1 cellular context compared by ENCODE assay signal in the genomic region with DNA sequence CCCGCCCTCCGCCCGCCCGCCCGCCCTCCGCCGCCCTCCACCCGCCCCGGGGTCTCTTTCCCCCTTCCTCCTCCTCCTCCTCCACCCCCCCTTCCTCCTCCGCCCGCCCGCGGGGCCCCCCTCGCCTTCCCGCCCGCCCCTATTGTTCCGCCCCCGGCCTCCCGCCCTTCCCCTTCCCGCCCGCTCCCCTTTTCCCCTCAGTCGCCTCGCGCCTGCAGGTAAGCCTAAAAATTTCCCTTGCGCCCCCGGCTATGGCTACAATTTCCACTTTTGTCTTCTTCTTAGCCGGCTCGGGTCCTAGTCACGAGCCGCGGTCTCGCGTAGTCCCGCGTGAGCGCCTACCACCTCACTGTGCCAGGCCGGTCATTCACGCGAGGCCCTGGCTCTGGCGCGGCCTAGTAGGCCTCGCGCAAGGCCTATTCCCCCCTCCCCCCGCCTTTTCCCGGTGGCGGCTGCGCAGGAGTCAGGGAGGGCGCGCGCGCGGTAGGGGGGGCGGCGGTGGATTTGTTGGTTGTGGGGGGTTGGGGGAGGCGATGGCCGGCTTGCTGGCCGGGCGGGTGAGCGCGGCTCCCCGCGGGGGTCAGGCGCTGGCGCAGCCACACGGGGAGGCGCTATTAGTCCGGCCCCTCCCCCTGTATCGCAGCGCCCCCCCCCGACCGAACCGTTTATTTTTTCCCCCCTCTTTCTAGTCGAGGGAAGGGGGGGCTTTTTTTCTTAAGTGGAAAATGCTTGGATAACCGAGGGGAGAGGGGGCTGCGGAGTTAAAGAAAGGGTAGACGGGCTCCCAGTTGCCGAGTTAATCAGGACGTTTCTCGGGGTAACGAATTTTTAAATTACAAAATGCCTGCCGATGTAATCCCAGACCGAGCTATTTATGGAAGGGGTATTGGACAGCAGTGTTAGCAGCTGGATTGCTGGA.
A peak's percentile ranks its signal among the peaks of the same experiment; 100 is the strongest.
TF ChIP-seq lines count a peak whose summit lies in the region.

No MANE protein-coding gene starts in this region.

TF ChIP-seq in HepG2, 621 proteins besides CTCF, POLR2A, EP300 and RAD21 (continued from another document and continues in another):
- TF ChIP-seq, protein P1, sequence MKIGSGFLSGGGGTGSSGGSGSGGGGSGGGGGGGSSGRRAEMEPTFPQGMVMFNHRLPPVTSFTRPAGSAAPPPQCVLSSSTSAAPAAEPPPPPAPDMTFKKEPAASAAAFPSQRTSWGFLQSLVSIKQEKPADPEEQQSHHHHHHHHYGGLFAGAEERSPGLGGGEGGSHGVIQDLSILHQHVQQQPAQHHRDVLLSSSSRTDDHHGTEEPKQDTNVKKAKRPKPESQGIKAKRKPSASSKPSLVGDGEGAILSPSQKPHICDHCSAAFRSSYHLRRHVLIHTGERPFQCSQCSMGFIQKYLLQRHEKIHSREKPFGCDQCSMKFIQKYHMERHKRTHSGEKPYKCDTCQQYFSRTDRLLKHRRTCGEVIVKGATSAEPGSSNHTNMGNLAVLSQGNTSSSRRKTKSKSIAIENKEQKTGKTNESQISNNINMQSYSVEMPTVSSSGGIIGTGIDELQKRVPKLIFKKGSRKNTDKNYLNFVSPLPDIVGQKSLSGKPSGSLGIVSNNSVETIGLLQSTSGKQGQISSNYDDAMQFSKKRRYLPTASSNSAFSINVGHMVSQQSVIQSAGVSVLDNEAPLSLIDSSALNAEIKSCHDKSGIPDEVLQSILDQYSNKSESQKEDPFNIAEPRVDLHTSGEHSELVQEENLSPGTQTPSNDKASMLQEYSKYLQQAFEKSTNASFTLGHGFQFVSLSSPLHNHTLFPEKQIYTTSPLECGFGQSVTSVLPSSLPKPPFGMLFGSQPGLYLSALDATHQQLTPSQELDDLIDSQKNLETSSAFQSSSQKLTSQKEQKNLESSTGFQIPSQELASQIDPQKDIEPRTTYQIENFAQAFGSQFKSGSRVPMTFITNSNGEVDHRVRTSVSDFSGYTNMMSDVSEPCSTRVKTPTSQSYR (CRISPR knock-in tag; IDR thresholded peaks at IDR 0.05; ENCODE audit: borderline replicate concordance) = peak; percentile 90
- TF ChIP-seq, protein P2, sequence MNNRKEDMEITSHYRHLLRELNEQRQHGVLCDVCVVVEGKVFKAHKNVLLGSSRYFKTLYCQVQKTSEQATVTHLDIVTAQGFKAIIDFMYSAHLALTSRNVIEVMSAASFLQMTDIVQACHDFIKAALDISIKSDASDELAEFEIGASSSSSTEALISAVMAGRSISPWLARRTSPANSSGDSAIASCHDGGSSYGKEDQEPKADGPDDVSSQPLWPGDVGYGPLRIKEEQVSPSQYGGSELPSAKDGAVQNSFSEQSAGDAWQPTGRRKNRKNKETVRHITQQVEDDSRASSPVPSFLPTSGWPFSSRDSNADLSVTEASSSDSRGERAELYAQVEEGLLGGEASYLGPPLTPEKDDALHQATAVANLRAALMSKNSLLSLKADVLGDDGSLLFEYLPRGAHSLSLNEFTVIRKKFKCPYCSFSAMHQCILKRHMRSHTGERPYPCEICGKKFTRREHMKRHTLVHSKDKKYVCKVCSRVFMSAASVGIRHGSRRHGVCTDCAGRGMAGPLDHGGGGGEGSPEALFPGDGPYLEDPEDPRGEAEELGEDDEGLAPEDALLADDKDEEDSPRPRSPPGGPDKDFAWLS (CRISPR knock-in tag; IDR thresholded peaks at IDR 0.05; ENCODE audit: borderline replicate concordance) = no peak
- 0 out of 2 replicates have a peak, but pooled peaks have one; percentile 36 for TF ChIP-seq ZNF788 (CRISPR knock-in tag; IDR thresholded peaks at IDR 0.05; ENCODE audit: borderline replicate concordance)
- TF ChIP-seq SMAD9 (CRISPR knock-in tag; IDR thresholded peaks at IDR 0.05) = no peak
- TF ChIP-seq, protein P3, sequence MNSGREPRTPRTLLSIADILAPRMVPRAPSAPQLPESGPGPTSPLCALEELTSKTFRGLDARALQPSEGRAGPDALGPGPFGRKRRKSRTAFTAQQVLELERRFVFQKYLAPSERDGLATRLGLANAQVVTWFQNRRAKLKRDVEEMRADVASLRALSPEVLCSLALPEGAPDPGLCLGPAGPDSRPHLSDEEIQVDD (CRISPR knock-in tag; IDR thresholded peaks at IDR 0.05; ENCODE audit: borderline replicate concordance) = no peak
- TF ChIP-seq, protein P4, sequence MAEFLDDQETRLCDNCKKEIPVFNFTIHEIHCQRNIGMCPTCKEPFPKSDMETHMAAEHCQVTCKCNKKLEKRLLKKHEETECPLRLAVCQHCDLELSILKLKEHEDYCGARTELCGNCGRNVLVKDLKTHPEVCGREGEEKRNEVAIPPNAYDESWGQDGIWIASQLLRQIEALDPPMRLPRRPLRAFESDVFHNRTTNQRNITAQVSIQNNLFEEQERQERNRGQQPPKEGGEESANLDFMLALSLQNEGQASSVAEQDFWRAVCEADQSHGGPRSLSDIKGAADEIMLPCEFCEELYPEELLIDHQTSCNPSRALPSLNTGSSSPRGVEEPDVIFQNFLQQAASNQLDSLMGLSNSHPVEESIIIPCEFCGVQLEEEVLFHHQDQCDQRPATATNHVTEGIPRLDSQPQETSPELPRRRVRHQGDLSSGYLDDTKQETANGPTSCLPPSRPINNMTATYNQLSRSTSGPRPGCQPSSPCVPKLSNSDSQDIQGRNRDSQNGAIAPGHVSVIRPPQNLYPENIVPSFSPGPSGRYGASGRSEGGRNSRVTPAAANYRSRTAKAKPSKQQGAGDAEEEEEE (CRISPR knock-in tag; IDR thresholded peaks at IDR 0.05; ENCODE audit: borderline replicate concordance) = no peak
- no peak; the same call in 1 of the 2 replicates for TF ChIP-seq KLF6 (CRISPR knock-in tag; IDR thresholded peaks at IDR 0.05)
- peak; percentile 78; the same call in 1 of the 2 replicates for TF ChIP-seq DMAP1 (CRISPR knock-in tag; IDR thresholded peaks at IDR 0.05)
- no peak for TF ChIP-seq HNF4G (IDR thresholded peaks at IDR 0.05; ENCODE audit: borderline replicate concordance, low read depth, low read length)
- TF ChIP-seq HNF4G (CRISPR knock-in tag; IDR thresholded peaks at IDR 0.05; ENCODE audit: borderline replicate concordance, low read depth) = no peak
- TF ChIP-seq, protein P5, sequence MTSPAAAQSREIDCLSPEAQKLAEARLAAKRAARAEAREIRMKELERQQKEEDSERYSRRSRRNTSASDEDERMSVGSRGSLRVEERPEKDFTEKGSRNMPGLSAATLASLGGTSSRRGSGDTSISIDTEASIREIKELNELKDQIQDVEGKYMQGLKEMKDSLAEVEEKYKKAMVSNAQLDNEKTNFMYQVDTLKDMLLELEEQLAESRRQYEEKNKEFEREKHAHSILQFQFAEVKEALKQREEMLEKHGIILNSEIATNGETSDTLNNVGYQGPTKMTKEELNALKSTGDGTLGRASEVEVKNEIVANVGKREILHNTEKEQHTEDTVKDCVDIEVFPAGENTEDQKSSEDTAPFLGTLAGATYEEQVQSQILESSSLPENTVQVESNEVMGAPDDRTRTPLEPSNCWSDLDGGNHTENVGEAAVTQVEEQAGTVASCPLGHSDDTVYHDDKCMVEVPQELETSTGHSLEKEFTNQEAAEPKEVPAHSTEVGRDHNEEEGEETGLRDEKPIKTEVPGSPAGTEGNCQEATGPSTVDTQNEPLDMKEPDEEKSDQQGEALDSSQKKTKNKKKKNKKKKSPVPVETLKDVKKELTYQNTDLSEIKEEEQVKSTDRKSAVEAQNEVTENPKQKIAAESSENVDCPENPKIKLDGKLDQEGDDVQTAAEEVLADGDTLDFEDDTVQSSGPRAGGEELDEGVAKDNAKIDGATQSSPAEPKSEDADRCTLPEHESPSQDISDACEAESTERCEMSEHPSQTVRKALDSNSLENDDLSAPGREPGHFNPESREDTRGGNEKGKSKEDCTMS (CRISPR knock-in tag; conservative IDR thresholded peaks at IDR 0.05) = no peak
- TF ChIP-seq EHMT2 (IDR thresholded peaks at IDR 0.05; ENCODE audit: borderline replicate concordance, low read depth, low read length) = no peak
- TF ChIP-seq, protein P6, sequence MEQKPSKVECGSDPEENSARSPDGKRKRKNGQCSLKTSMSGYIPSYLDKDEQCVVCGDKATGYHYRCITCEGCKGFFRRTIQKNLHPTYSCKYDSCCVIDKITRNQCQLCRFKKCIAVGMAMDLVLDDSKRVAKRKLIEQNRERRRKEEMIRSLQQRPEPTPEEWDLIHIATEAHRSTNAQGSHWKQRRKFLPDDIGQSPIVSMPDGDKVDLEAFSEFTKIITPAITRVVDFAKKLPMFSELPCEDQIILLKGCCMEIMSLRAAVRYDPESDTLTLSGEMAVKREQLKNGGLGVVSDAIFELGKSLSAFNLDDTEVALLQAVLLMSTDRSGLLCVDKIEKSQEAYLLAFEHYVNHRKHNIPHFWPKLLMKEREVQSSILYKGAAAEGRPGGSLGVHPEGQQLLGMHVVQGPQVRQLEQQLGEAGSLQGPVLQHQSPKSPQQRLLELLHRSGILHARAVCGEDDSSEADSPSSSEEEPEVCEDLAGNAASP (CRISPR knock-in tag; IDR thresholded peaks at IDR 0.05; ENCODE audit: borderline replicate concordance) = peak; percentile 36; the same call in 1 of the 2 replicates
- no peak for TF ChIP-seq ESRRA (CRISPR knock-in tag; IDR thresholded peaks at IDR 0.05; ENCODE audit: low read depth)
- TF ChIP-seq, protein P7, sequence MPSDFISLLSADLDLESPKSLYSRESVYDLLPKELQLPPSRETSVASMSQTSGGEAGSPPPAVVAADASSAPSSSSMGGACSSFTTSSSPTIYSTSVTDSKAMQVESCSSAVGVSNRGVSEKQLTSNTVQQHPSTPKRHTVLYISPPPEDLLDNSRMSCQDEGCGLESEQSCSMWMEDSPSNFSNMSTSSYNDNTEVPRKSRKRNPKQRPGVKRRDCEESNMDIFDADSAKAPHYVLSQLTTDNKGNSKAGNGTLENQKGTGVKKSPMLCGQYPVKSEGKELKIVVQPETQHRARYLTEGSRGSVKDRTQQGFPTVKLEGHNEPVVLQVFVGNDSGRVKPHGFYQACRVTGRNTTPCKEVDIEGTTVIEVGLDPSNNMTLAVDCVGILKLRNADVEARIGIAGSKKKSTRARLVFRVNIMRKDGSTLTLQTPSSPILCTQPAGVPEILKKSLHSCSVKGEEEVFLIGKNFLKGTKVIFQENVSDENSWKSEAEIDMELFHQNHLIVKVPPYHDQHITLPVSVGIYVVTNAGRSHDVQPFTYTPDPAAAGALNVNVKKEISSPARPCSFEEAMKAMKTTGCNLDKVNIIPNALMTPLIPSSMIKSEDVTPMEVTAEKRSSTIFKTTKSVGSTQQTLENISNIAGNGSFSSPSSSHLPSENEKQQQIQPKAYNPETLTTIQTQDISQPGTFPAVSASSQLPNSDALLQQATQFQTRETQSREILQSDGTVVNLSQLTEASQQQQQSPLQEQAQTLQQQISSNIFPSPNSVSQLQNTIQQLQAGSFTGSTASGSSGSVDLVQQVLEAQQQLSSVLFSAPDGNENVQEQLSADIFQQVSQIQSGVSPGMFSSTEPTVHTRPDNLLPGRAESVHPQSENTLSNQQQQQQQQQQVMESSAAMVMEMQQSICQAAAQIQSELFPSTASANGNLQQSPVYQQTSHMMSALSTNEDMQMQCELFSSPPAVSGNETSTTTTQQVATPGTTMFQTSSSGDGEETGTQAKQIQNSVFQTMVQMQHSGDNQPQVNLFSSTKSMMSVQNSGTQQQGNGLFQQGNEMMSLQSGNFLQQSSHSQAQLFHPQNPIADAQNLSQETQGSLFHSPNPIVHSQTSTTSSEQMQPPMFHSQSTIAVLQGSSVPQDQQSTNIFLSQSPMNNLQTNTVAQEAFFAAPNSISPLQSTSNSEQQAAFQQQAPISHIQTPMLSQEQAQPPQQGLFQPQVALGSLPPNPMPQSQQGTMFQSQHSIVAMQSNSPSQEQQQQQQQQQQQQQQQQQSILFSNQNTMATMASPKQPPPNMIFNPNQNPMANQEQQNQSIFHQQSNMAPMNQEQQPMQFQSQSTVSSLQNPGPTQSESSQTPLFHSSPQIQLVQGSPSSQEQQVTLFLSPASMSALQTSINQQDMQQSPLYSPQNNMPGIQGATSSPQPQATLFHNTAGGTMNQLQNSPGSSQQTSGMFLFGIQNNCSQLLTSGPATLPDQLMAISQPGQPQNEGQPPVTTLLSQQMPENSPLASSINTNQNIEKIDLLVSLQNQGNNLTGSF (CRISPR knock-in tag; IDR thresholded peaks at IDR 0.05) = peak; percentile 81
- TF ChIP-seq, protein P8, sequence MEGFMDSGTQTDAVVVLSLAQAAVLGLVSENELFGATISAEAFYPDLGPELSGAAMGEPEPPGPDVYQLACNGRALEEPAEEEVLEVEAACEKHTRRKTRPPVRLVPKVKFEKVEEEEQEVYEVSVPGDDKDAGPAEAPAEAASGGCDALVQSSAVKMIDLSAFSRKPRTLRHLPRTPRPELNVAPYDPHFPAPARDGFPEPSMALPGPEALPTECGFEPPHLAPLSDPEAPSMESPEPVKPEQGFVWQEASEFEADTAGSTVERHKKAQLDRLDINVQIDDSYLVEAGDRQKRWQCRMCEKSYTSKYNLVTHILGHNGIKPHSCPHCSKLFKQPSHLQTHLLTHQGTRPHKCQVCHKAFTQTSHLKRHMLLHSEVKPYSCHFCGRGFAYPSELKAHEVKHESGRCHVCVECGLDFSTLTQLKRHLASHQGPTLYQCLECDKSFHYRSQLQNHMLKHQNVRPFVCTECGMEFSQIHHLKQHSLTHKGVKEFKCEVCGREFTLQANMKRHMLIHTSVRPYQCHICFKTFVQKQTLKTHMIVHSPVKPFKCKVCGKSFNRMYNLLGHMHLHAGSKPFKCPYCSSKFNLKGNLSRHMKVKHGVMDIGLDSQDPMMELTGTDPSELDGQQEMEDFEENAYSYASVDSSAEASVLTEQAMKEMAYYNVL (CRISPR knock-in tag; IDR thresholded peaks at IDR 0.05; ENCODE audit: borderline replicate concordance) = no peak
- peak; percentile 66; the same call in 1 of the 2 replicates for TF ChIP-seq NFKB2 (CRISPR knock-in tag; IDR thresholded peaks at IDR 0.05; ENCODE audit: borderline replicate concordance)
- no peak for TF ChIP-seq MBD4 (IDR thresholded peaks at IDR 0.05; ENCODE audit: borderline replicate concordance, low read length)
- TF ChIP-seq, protein P9, sequence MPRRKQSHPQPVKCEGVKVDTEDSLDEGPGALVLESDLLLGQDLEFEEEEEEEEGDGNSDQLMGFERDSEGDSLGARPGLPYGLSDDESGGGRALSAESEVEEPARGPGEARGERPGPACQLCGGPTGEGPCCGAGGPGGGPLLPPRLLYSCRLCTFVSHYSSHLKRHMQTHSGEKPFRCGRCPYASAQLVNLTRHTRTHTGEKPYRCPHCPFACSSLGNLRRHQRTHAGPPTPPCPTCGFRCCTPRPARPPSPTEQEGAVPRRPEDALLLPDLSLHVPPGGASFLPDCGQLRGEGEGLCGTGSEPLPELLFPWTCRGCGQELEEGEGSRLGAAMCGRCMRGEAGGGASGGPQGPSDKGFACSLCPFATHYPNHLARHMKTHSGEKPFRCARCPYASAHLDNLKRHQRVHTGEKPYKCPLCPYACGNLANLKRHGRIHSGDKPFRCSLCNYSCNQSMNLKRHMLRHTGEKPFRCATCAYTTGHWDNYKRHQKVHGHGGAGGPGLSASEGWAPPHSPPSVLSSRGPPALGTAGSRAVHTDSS (CRISPR knock-in tag; conservative IDR thresholded peaks at IDR 0.05) = no peak
- no peak for TF ChIP-seq PCBP2 (optimal IDR thresholded peaks at IDR 0.05; ENCODE audit: low read depth, low read length, poor library complexity, severe bottlenecking)
- no peak for TF ChIP-seq KDM6A (CRISPR knock-in tag; IDR thresholded peaks at IDR 0.05; ENCODE audit: low read depth)
- TF ChIP-seq SMARCE1 (IDR thresholded peaks at IDR 0.05; ENCODE audit: borderline replicate concordance) = no peak
- peak; percentile 62 for TF ChIP-seq TAF1 (CRISPR knock-in tag; IDR thresholded peaks at IDR 0.05)
- no peak for TF ChIP-seq ZNF557 (CRISPR knock-in tag; IDR thresholded peaks at IDR 0.05)
- TF ChIP-seq ZMYM4 (CRISPR knock-in tag; IDR thresholded peaks at IDR 0.05) = no peak; the same call in 1 of the 2 replicates
